Comparison of ENCODE assay signal across 8 cellular contexts in genomic region chr14:38721822-38722431, GRCh38.
DNase-seq lines count a peak whose midpoint lies in the region; ATAC-seq and TF ChIP-seq lines count a peak whose summit lies in the region.

No MANE protein-coding gene starts in this region.

- no peaks in the 10 kb centered on the region for H3K4me1 Mint-ChIP-seq in activated CD4-positive, alpha-beta T cell treated with anti-CD3 and anti-CD28 coated beads, Interleukin-2, amount 10 ng/mL, durations not matched to agents 24 days and 14 days

- H3K27me3 Mint-ChIP-seq in activated CD4-positive, alpha-beta T cell treated with anti-CD3 and anti-CD28 coated beads, Interleukin-2, amount 10 ng/mL, durations not matched to agents 24 days and 14 days = no peaks in the 10 kb centered on the region

- H3K36me3 ChIP-seq in SJCRH30 (no peaks in the 10 kb centered on the region), upper lobe of left lung (no peaks in the 10 kb centered on the region)

- TF ChIP-seq CTCF in HL-60 (IDR thresholded peaks at IDR 0.05; ENCODE audit: insufficient read depth, low read length) (peak; percentile 87), dorsolateral prefrontal cortex (IDR thresholded peaks at IDR 0.05 in 54 of 56, conservative IDR thresholded peaks at IDR 0.05 in 2 of 56; ENCODE audit: low read depth in 1 of 56, partially characterized antibody in 56 of 56) (peak; percentile 64 to 96 (median 87)), upper lobe of left lung (IDR thresholded peaks at IDR 0.05) (peak; percentile 73 to 85 (median 76))

- intact Hi-C loops in activated CD4-positive, alpha-beta T cell treated with anti-CD3 and anti-CD28 coated beads, Interleukin-2, amount 10 ng/mL, durations not matched to agents 24 days and 14 days (cut with micrococcal nuclease) = loop anchor here (1.0 kb wide), 2 partner anchors 145 to 293 kb away; no protein-coding TSS in a partner anchor
- intact Hi-C loops in dorsolateral prefrontal cortex (cut with DNase I) = loop anchor here (1.0 to 5.0 kb wide), 5 partner anchors 145 to 293 kb away; no protein-coding TSS in a partner anchor

- no peaks in the 10 kb centered on the region for H3K9me3 Mint-ChIP-seq in activated CD4-positive, alpha-beta T cell treated with anti-CD3 and anti-CD28 coated beads, Interleukin-2, amount 10 ng/mL, durations not matched to agents 24 days and 14 days

- no peak overlapping the region for H3K27ac Mint-ChIP-seq in activated CD4-positive, alpha-beta T cell treated with anti-CD3 and anti-CD28 coated beads, Interleukin-2, amount 10 ng/mL, durations not matched to agents 24 days and 14 days

- no peak for TF ChIP-seq EP300 in upper lobe of left lung (IDR thresholded peaks at IDR 0.05)

- H3K9me3 ChIP-seq in SJCRH30 (replicated peaks) = no peaks in the 10 kb centered on the region
- H3K9me3 ChIP-seq in upper lobe of left lung = no peaks in the 10 kb centered on the region

- H3K4me1 ChIP-seq in SJCRH30 = peaks cover 23% of the 10 kb centered on the region
- peaks cover 0 to 10% (median 3%) of the 10 kb centered on the region in 4 donors for H3K4me1 ChIP-seq in upper lobe of left lung

- no peaks in the 10 kb centered on the region for H3K36me3 Mint-ChIP-seq in activated CD4-positive, alpha-beta T cell treated with anti-CD3 and anti-CD28 coated beads, Interleukin-2, amount 10 ng/mL, durations not matched to agents 24 days and 14 days (ENCODE audit: low read depth)

- WGBS in upper lobe of left lung, 2 donors = 41 to 45% methylated on average over 4 of the region's 4 CpGs

- H3K27ac ChIP-seq in HL-60 (replicated peaks) (no peak overlapping the region), SJCRH30 (no peak overlapping the region), dorsolateral prefrontal cortex (peak overlapping the region in 3 of 59 donors; percentile 1 to 21 (median 16)), upper lobe of left lung (no peak overlapping the region)

- peak; percentile 81 for DNase-seq in activated CD4-positive, alpha-beta T cell treated with anti-CD3 and anti-CD28 coated beads, Interleukin-2, amount 10 ng/mL, durations not matched to agents 24 days and 14 days
- DNase-seq in activated CD4-positive, alpha-beta T cell treated with anti-CD3 and anti-CD28 coated beads, Interleukin-2, amount 50 U/mL, for 1 hour = no peak
- peak; percentile 4 to 75 for DNase-seq in HL-60 (ENCODE audit: low read depth in 1 of 2, low spot score in 1 of 2)
- peak; percentile 43 to 77 for DNase-seq in SJCRH30
- peak in 8 of 10 donors; percentile 37 to 83 (median 53) for DNase-seq in dorsolateral prefrontal cortex
- DNase-seq in lung microvascular endothelial cell (ENCODE audit: low read depth in 2 of 2) = peak; percentile 60 to 78
- DNase-seq in upper lobe of left lung = peak in 1 of 2 donors; percentile 41

- peak; percentile 91 for ATAC-seq in GM21447 (IDR thresholded peaks at IDR 0.05; ENCODE audit: unreplicated experiment)
- peak; percentile 81 to 90 for ATAC-seq in upper lobe of left lung (ENCODE audit: low FRiP score in 2 of 2)

- H3K4me3 ChIP-seq in HL-60 (replicated peaks; ENCODE audit: insufficient read depth, low read length) (no peak overlapping the region), SJCRH30 (no peak overlapping the region), dorsolateral prefrontal cortex (no peak overlapping the region), upper lobe of left lung (no peak overlapping the region)

- no peak for TF ChIP-seq POLR2A in upper lobe of left lung (IDR thresholded peaks at IDR 0.05)

- H3K27me3 ChIP-seq in HL-60 (ENCODE audit: insufficient read depth, poor library complexity, severe bottlenecking) (no peaks in the 10 kb centered on the region), SJCRH30 (no peaks in the 10 kb centered on the region), dorsolateral prefrontal cortex (no peaks in the 10 kb centered on the region), upper lobe of left lung (no peaks in the 10 kb centered on the region)

- no peak overlapping the region for H3K4me3 Mint-ChIP-seq in activated CD4-positive, alpha-beta T cell treated with anti-CD3 and anti-CD28 coated beads, Interleukin-2, amount 10 ng/mL, durations not matched to agents 24 days and 14 days
